Comparison of ENCODE assay signal across 13 cellular contexts in the genomic region with DNA sequence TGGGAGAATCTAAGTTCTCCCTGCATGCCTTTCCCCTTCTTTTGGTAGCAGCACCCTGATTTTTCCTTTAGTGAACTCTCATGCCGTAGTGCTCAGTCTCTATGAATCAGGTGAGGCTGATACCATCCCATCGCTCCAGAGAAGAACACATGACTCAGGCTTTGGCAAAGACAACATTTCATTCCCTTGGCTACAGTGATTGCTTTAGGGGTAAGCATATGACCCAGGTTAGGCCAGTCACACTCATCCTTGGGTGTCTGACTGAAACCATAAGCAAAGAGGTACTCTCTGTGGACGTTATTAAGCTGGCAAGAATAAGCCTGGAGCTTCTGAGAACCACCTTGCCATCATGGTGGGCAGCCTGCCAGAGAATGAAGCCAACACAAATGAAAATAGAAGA.
DNase-seq lines count a peak whose midpoint lies in the region; ATAC-seq and TF ChIP-seq lines count a peak whose summit lies in the region.
"Had no signal": no experiment of that assay in that cellular context is flagged by ENCODE, and none has a peak within 500 bp of the region (broad histone marks: within the 10 kb centered on the region; RNA-seq: fewer than 3 reads in every experiment).

No MANE protein-coding gene starts in this region.

- no peaks in the 10 kb centered on the region for H3K36me3 ChIP-seq in brain microvascular endothelial cell (replicated peaks)
- H3K36me3 ChIP-seq in heart left ventricle = no peaks in the 10 kb centered on the region
- H3K36me3 ChIP-seq in suprapubic skin = no peaks in the 10 kb centered on the region
- H3K36me3 ChIP-seq in H7 (replicated peaks; ENCODE audit: control insufficient read depth, insufficient read depth, low read length) = no peaks in the 10 kb centered on the region
- H3K36me3 ChIP-seq: left lung, right lobe of liver had no signal

- DNase-seq in LHCN-M2 (ENCODE audit: low read depth) = peak; percentile 25
- DNase-seq in brain microvascular endothelial cell = peak; percentile 27
- DNase-seq in heart left ventricle = no peak
- DNase-seq in suprapubic skin (ENCODE audit: low spot score in 2 of 2) = no peak
- no peak for DNase-seq in H7
- no peak for DNase-seq in AML-193 (lab: John Stamatoyannopoulos, UW)
- DNase-seq: activated naive CD4-positive, alpha-beta T cell; CD4-positive, alpha-beta memory T cell; left lung; NCI-H1048; right lobe of liver; stimulated activated naive CD4-positive, alpha-beta T cell had no signal

- in situ Hi-C loops in brain microvascular endothelial cell (cut with HindIII; ENCODE audit: low pct_ligation_motif_present, low sequenced_read_pairs) = no loop called here

- ATAC-seq in heart left ventricle (peak in 1 of 4 donors; percentile 64), HG03139 (IDR thresholded peaks at IDR 0.05; ENCODE audit: unreplicated experiment) (no peak)

- no peaks in the 10 kb centered on the region for H3K27me3 ChIP-seq in brain microvascular endothelial cell (replicated peaks)
- no peaks in the 10 kb centered on the region for H3K27me3 ChIP-seq in heart left ventricle
- no peaks in the 10 kb centered on the region for H3K27me3 ChIP-seq in suprapubic skin
- H3K27me3 ChIP-seq in H7 (ENCODE audit: control insufficient read depth, insufficient read depth, low read length) = no peaks in the 10 kb centered on the region
- H3K27me3 ChIP-seq: left lung, right lobe of liver had no signal

- H3K27ac ChIP-seq in brain microvascular endothelial cell (no peak overlapping the region), heart left ventricle (peak overlapping the region in 8 of 12 donors; percentile 0 to 72 (median 56)), suprapubic skin (peak overlapping the region; percentile 76)
- H3K27ac ChIP-seq: left lung, right lobe of liver had no signal

- no peaks in the 10 kb centered on the region for H3K9me3 ChIP-seq in heart left ventricle
- no peaks in the 10 kb centered on the region for H3K9me3 ChIP-seq in suprapubic skin
- H3K9me3 ChIP-seq: left lung, right lobe of liver had no signal

- H3K4me1 ChIP-seq in heart left ventricle (peaks cover 0 to 20% (median 2%) of the 10 kb centered on the region in 12 donors), suprapubic skin (peaks cover 22% of the 10 kb centered on the region)
- H3K4me1 ChIP-seq: left lung, right lobe of liver had no signal

- WGBS in heart left ventricle, 4 donors = 41 to 63% (median 57%) methylated on average over 3 of the region's 3 CpGs
- WGBS in suprapubic skin = 56% methylated on average over 3 of the region's 3 CpGs

- intact Hi-C loops in heart left ventricle (cut with DNase I) = no loop called here

- H3K4me3 ChIP-seq in brain microvascular endothelial cell (ENCODE audit: low read depth, low read length) (no peak overlapping the region), heart left ventricle (no peak overlapping the region), suprapubic skin (no peak overlapping the region), H7 (ENCODE audit: insufficient read depth, low read depth, low read length) (no peak overlapping the region)
- H3K4me3 ChIP-seq: left lung, right lobe of liver had no signal

- TF ChIP-seq CTCF in brain microvascular endothelial cell (IDR thresholded peaks at IDR 0.05; ENCODE audit: low read depth, low read length, missing control alignments) (no peak), heart left ventricle (IDR thresholded peaks at IDR 0.05) (no peak), suprapubic skin (IDR thresholded peaks at IDR 0.05) (no peak)

- TF ChIP-seq EP300 in suprapubic skin (IDR thresholded peaks at IDR 0.05) = no peak

- TF ChIP-seq POLR2A in heart left ventricle (IDR thresholded peaks at IDR 0.05) (no peak), suprapubic skin (IDR thresholded peaks at IDR 0.05) (no peak)

Comparison
In these comparisons a context has a peak if more than half of its experiments do, and no peak if none do; other contexts are left out.
1. DNase-seq: peak in LHCN-M2 (single experiment) and brain microvascular endothelial cell (single experiment); none in heart left ventricle (0 of 5), suprapubic skin (0 of 2), H7 (single experiment) and AML-193 (0 of 2).